ENCODE assay signal across 2 cellular contexts in the genomic region with DNA sequence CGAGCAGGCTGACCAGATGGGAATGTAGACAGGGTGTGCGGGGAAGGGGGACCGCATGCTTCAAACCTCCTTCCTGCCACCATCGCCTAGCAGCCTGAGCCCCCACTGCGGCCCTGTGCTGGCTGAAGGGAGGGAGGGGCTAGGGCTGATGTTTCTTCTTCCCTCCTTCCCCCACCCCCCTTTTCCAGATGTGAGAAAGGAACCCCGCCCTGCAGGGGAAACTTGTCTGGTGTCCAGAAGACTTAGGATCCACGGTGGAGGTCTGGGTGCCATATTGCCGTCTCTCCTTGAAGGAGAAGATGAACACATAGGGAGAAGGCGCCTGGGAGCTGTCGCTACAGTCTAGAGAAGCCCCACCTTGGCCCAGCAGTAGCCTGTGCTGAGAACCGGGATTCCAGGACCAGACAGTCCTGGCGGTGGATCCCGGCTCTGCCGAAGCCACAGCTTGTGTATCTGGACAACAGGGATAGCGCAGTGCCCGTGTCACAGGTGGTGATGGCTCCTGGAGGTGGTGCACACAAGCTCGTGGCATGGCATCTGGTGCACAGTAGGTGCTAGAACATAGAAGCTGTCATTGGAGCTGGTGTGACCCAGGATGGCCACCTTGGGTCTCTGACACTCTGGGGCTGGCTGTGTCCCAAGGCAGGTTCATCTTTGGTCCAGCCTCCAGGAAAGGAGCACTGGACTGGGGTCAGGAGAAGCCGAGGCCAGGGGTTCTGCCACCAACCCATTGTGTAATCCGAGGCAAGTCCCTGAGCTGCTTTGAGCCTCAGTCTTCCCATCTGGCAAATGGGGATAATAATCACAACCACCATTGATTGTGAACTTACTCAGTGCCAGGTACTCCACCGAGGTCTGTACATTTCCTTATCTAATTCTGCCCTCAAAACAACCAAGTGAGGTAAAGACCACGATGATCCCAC.
TF ChIP-seq lines count a peak whose summit lies in the region.

No MANE protein-coding gene starts in this region.

TF ChIP-seq in HCT116, 20 proteins besides CTCF, POLR2A, EP300 and RAD21:
- TF ChIP-seq POLR2AphosphoS5 (IDR thresholded peaks at IDR 0.05; ENCODE audit: low read depth, low read length) (no peak), YY1 (IDR thresholded peaks at IDR 0.05; ENCODE audit: extremely low read depth, insufficient replicate concordance, low read depth, low read length) (no peak), EGR1 (IDR thresholded peaks at IDR 0.05; ENCODE audit: low read depth) (no peak), CBX3 (IDR thresholded peaks at IDR 0.05; ENCODE audit: low read depth) (no peak), ZNF274 (IDR thresholded peaks at IDR 0.05; ENCODE audit: low read depth, low read length) (no peak), FOSL1 (IDR thresholded peaks at IDR 0.05; ENCODE audit: low read depth) (no peak), CEBPB (IDR thresholded peaks at IDR 0.05; ENCODE audit: low read depth) (no peak), ZFX (IDR thresholded peaks at IDR 0.05) (no peak), JUND (IDR thresholded peaks at IDR 0.05) (no peak), TCF7L2 (IDR thresholded peaks at IDR 0.05; ENCODE audit: borderline replicate concordance, extremely low read depth, insufficient read depth, insufficient read length) (no peak), SIN3A (IDR thresholded peaks at IDR 0.05; ENCODE audit: low read depth) (no peak), ELF1 (IDR thresholded peaks at IDR 0.05; ENCODE audit: borderline replicate concordance, low read depth) (no peak)
- TF ChIP-seq, protein P1, sequence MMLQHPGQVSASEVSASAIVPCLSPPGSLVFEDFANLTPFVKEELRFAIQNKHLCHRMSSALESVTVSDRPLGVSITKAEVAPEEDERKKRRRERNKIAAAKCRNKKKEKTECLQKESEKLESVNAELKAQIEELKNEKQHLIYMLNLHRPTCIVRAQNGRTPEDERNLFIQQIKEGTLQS (IDR thresholded peaks at IDR 0.05) = no peak
- TF ChIP-seq, protein P2, sequence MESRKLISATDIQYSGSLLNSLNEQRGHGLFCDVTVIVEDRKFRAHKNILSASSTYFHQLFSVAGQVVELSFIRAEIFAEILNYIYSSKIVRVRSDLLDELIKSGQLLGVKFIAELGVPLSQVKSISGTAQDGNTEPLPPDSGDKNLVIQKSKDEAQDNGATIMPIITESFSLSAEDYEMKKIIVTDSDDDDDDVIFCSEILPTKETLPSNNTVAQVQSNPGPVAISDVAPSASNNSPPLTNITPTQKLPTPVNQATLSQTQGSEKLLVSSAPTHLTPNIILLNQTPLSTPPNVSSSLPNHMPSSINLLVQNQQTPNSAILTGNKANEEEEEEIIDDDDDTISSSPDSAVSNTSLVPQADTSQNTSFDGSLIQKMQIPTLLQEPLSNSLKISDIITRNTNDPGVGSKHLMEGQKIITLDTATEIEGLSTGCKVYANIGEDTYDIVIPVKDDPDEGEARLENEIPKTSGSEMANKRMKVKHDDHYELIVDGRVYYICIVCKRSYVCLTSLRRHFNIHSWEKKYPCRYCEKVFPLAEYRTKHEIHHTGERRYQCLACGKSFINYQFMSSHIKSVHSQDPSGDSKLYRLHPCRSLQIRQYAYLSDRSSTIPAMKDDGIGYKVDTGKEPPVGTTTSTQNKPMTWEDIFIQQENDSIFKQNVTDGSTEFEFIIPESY (IDR thresholded peaks at IDR 0.05; ENCODE audit: extremely low read depth, insufficient replicate concordance, low read length) = no peak
- TF ChIP-seq, protein P3, sequence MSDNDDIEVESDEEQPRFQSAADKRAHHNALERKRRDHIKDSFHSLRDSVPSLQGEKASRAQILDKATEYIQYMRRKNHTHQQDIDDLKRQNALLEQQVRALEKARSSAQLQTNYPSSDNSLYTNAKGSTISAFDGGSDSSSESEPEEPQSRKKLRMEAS (IDR thresholded peaks at IDR 0.05) = no peak

TF ChIP-seq in HepG2, 621 proteins besides CTCF, POLR2A, EP300 and RAD21 (continues in another document):
- TF ChIP-seq AHR (CRISPR knock-in tag; IDR thresholded peaks at IDR 0.05) (no peak), RCOR2 (CRISPR knock-in tag; IDR thresholded peaks at IDR 0.05) (peak; percentile 54), ZNF646 (CRISPR knock-in tag; IDR thresholded peaks at IDR 0.05) (no peak), TBX3 (IDR thresholded peaks at IDR 0.05; ENCODE audit: borderline replicate concordance) (no peak), TFDP2 (CRISPR knock-in tag; IDR thresholded peaks at IDR 0.05) (no peak), ZBTB7B (CRISPR knock-in tag; IDR thresholded peaks at IDR 0.05) (peak; percentile 5; the same call in 1 of the 2 replicates), ZSCAN25 (CRISPR knock-in tag; IDR thresholded peaks at IDR 0.05) (no peak), HDAC2 (CRISPR knock-in tag; IDR thresholded peaks at IDR 0.05) (0 out of 2 replicates have a peak, but pooled peaks have one; percentile 17), EED (CRISPR knock-in tag; IDR thresholded peaks at IDR 0.05) (peak; percentile 79; the same call in 1 of the 2 replicates), ZNF788 (CRISPR knock-in tag; IDR thresholded peaks at IDR 0.05; ENCODE audit: borderline replicate concordance) (0 out of 2 replicates have a peak, but pooled peaks have one; percentile 49), PAWR (CRISPR knock-in tag; IDR thresholded peaks at IDR 0.05; ENCODE audit: borderline replicate concordance) (no peak), CENPT (CRISPR knock-in tag; IDR thresholded peaks at IDR 0.05; ENCODE audit: low read depth) (no peak), SRF (IDR thresholded peaks at IDR 0.05; ENCODE audit: low read depth, low read length) (no peak), ZKSCAN1 (IDR thresholded peaks at IDR 0.05; ENCODE audit: low read length) (peak; percentile 44; the same call in 1 of the 2 replicates), ZSCAN29 (CRISPR knock-in tag; conservative IDR thresholded peaks at IDR 0.05) (no peak), CHD4 (IDR thresholded peaks at IDR 0.05; ENCODE audit: borderline replicate concordance, low read length) (peak; percentile 66; the same call in 1 of the 2 replicates), PTBP1 (IDR thresholded peaks at IDR 0.05; ENCODE audit: low read depth, low read length, poor library complexity, severe bottlenecking) (no peak), RARG (CRISPR knock-in tag; IDR thresholded peaks at IDR 0.05; ENCODE audit: low read depth) (no peak), TCF12 (IDR thresholded peaks at IDR 0.05) (no peak), TCF12 (CRISPR knock-in tag; IDR thresholded peaks at IDR 0.05) (no peak), ARNTL (CRISPR knock-in tag; IDR thresholded peaks at IDR 0.05) (no peak), ZNF12 (CRISPR knock-in tag; IDR thresholded peaks at IDR 0.05) (no peak), NFYC (CRISPR knock-in tag; IDR thresholded peaks at IDR 0.05) (no peak), ZFP37 (CRISPR knock-in tag; IDR thresholded peaks at IDR 0.05; ENCODE audit: borderline replicate concordance) (no peak), AKAP8 (CRISPR knock-in tag; IDR thresholded peaks at IDR 0.05) (no peak), ZMYM3 (CRISPR knock-in tag; IDR thresholded peaks at IDR 0.05) (peak; percentile 99), ZNF205 (CRISPR knock-in tag; IDR thresholded peaks at IDR 0.05) (no peak), ZFP36L1 (CRISPR knock-in tag; IDR thresholded peaks at IDR 0.05) (no peak), ZSCAN31 (CRISPR knock-in tag; IDR thresholded peaks at IDR 0.05; ENCODE audit: low read depth) (0 out of 2 replicates have a peak, but pooled peaks have one; percentile 25), STAG1 (CRISPR knock-in tag; IDR thresholded peaks at IDR 0.05) (no peak), ZNF839 (CRISPR knock-in tag; IDR thresholded peaks at IDR 0.05; ENCODE audit: borderline replicate concordance) (no peak), IKZF5 (CRISPR knock-in tag; IDR thresholded peaks at IDR 0.05) (no peak), MTF2 (CRISPR knock-in tag; IDR thresholded peaks at IDR 0.05; ENCODE audit: borderline replicate concordance) (no peak), REL (CRISPR knock-in tag; conservative IDR thresholded peaks at IDR 0.05) (no peak), FOXO1 (CRISPR knock-in tag; IDR thresholded peaks at IDR 0.05) (no peak), ZFY (CRISPR knock-in tag; IDR thresholded peaks at IDR 0.05) (peak; percentile 37), ZNF784 (CRISPR knock-in tag; IDR thresholded peaks at IDR 0.05; ENCODE audit: borderline replicate concordance) (0 out of 2 replicates have a peak, but pooled peaks have one; percentile 3), HOXA7 (CRISPR knock-in tag; IDR thresholded peaks at IDR 0.05) (no peak)
- TF ChIP-seq, protein P4, sequence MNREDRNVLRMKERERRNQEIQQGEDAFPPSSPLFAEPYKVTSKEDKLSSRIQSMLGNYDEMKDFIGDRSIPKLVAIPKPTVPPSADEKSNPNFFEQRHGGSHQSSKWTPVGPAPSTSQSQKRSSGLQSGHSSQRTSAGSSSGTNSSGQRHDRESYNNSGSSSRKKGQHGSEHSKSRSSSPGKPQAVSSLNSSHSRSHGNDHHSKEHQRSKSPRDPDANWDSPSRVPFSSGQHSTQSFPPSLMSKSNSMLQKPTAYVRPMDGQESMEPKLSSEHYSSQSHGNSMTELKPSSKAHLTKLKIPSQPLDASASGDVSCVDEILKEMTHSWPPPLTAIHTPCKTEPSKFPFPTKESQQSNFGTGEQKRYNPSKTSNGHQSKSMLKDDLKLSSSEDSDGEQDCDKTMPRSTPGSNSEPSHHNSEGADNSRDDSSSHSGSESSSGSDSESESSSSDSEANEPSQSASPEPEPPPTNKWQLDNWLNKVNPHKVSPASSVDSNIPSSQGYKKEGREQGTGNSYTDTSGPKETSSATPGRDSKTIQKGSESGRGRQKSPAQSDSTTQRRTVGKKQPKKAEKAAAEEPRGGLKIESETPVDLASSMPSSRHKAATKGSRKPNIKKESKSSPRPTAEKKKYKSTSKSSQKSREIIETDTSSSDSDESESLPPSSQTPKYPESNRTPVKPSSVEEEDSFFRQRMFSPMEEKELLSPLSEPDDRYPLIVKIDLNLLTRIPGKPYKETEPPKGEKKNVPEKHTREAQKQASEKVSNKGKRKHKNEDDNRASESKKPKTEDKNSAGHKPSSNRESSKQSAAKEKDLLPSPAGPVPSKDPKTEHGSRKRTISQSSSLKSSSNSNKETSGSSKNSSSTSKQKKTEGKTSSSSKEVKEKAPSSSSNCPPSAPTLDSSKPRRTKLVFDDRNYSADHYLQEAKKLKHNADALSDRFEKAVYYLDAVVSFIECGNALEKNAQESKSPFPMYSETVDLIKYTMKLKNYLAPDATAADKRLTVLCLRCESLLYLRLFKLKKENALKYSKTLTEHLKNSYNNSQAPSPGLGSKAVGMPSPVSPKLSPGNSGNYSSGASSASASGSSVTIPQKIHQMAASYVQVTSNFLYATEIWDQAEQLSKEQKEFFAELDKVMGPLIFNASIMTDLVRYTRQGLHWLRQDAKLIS (CRISPR knock-in tag; IDR thresholded peaks at IDR 0.05) = no peak
